Comparison of ENCODE assay signal across 24 cellular contexts in the genomic region with DNA sequence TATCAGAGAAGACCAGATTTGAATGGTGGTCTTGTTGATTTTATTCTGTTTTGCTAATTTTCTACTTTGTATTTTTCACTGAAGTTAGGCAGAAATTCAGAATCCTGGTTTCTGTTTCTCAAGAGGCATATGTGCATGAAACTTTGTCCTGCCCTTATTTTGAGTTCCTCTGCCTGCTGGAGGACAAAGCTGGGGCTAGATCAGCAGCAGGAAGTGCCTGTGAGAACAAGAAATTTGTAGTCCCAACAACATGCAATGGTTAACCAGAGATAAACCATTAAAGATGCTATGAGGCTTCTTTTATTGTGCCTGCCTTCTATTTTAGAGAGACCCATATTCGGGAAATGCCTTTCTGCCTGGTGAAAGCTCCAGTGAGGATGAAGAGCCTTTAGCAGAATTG. TPM values are rescaled to one million over a fixed set of nuclear protein-coding genes. Genes with fewer than 3 reads are reported as not detected.
"Had no signal": no experiment of that assay in that cellular context is flagged by ENCODE, and none has a peak within 500 bp of the region (broad histone marks: within the 10 kb centered on the region; RNA-seq: fewer than 3 reads in every experiment).

No MANE protein-coding gene starts in this region.

- H3K4me2 ChIP-seq: smooth muscle cell had no signal

- H3K27ac ChIP-seq: gastrocnemius medialis, sigmoid colon, transverse colon had no signal

- H3K36me3 Mint-ChIP-seq: activated naive CD4-positive, alpha-beta T cell treated with anti-CD3 and anti-CD28 coated beads, Interleukin-2, amount 50 U/mL, for 24 hours; brain; memory B cell; stimulated activated memory B cell treated with anti-CD40 and anti-IgM and Interleukin-4, amounts not matched to agents 10 μg/mL and 1 μg/mL and 100 μg/mL, for 72 hours; WTC11 had no signal

- H3K36me3 ChIP-seq: gastrocnemius medialis, sigmoid colon, transverse colon had no signal

- H3K4me1 Mint-ChIP-seq: activated CD4-positive, alpha-beta memory T cell treated with anti-CD3 and anti-CD28 coated beads, Interleukin-2, amount 10 ng/mL, durations not matched to agents 7 days and 5 days; activated naive CD4-positive, alpha-beta T cell treated with anti-CD3 and anti-CD28 coated beads, Interleukin-2, amount 50 U/mL, for 24 hours; brain; memory B cell; nephron; stimulated activated memory B cell treated with anti-CD40 and anti-IgM and Interleukin-4, amounts not matched to agents 10 μg/mL and 1 μg/mL and 100 μg/mL, for 72 hours had no signal

- H3K9me3 Mint-ChIP-seq: activated CD4-positive, alpha-beta memory T cell treated with anti-CD3 and anti-CD28 coated beads, Interleukin-2, amount 10 ng/mL, durations not matched to agents 7 days and 5 days; activated naive CD4-positive, alpha-beta T cell treated with anti-CD3 and anti-CD28 coated beads, Interleukin-2, amount 50 U/mL, for 24 hours; activated T-helper 1 cell treated with anti-CD3 and anti-CD28 coated beads, Interleukin-12 subunit alpha, Interleukin-12 subunit beta, Interleukin-2, Interleukin-4 antibody, amounts not matched to agents 30 ng/mL and 10 ng/mL and 1 ng/mL, durations not matched to agents 14 hours and 24 hours and 36 hours; memory B cell; nephron; WTC11 had no signal

- H3K4me1 ChIP-seq: gastrocnemius medialis, sigmoid colon, transverse colon had no signal

- H3K27me3 ChIP-seq: gastrocnemius medialis, sigmoid colon had no signal

- H3K4me3 Mint-ChIP-seq: activated CD4-positive, alpha-beta memory T cell treated with anti-CD3 and anti-CD28 coated beads, Interleukin-2, amount 10 ng/mL, durations not matched to agents 7 days and 5 days; activated naive CD4-positive, alpha-beta T cell treated with anti-CD3 and anti-CD28 coated beads, Interleukin-2, amount 50 U/mL, for 24 hours; activated T-helper 1 cell treated with anti-CD3 and anti-CD28 coated beads, Interleukin-12 subunit alpha, Interleukin-12 subunit beta, Interleukin-2, Interleukin-4 antibody, amounts not matched to agents 30 ng/mL and 10 ng/mL and 1 ng/mL, durations not matched to agents 14 hours and 24 hours and 36 hours; brain; memory B cell; nephron; stimulated activated memory B cell treated with anti-CD40 and anti-IgM and Interleukin-4, amounts not matched to agents 10 μg/mL and 1 μg/mL and 100 μg/mL, for 72 hours; WTC11 had no signal

- DNase-seq: activated CD4-positive, alpha-beta memory T cell treated with anti-CD3 and anti-CD28 coated beads, Interleukin-2, amount 10 ng/mL, durations not matched to agents 7 days and 5 days; activated CD4-positive, alpha-beta T cell treated with anti-CD3 and anti-CD28 coated beads for 48 hours; activated gamma-delta T cell; aorta; effector CD4-positive, alpha-beta T cell; gastrocnemius medialis; head of caudate nucleus; left colon; occipital lobe; sigmoid colon; stimulated activated CD4-positive, alpha-beta T cell treated with anti-CD3 and anti-CD28 coated beads, Interleukin-15, amount 100 ng/mL, for 24 hours; T-helper 9 cell; transverse colon had no signal

- H3K4me3 ChIP-seq: gastrocnemius medialis, sigmoid colon, smooth muscle cell, transverse colon had no signal

- H3K27ac Mint-ChIP-seq: activated CD4-positive, alpha-beta memory T cell treated with anti-CD3 and anti-CD28 coated beads, Interleukin-2, amount 10 ng/mL, durations not matched to agents 7 days and 5 days; activated naive CD4-positive, alpha-beta T cell treated with anti-CD3 and anti-CD28 coated beads, Interleukin-2, amount 50 U/mL, for 24 hours; activated T-helper 1 cell treated with anti-CD3 and anti-CD28 coated beads, Interleukin-12 subunit alpha, Interleukin-12 subunit beta, Interleukin-2, Interleukin-4 antibody, amounts not matched to agents 30 ng/mL and 10 ng/mL and 1 ng/mL, durations not matched to agents 14 hours and 24 hours and 36 hours; brain; memory B cell; nephron; stimulated activated memory B cell treated with anti-CD40 and anti-IgM and Interleukin-4, amounts not matched to agents 10 μg/mL and 1 μg/mL and 100 μg/mL, for 72 hours; WTC11 had no signal

- ATAC-seq: gastrocnemius medialis; left colon; stimulated activated memory B cell treated with anti-CD40 and anti-IgM and Interleukin-4, amounts not matched to agents 10 μg/mL and 1 μg/mL and 100 μg/mL, for 72 hours; WTC11 had no signal

- H3K9me3 ChIP-seq: gastrocnemius medialis, sigmoid colon, transverse colon had no signal

- FAIRE-seq: endometrium, keratinocyte had no signal

RNA-seq across cellular contexts. Expression of a gene that starts 37.1 kb away (rescaled TPM):
- total RNA-seq: activated CD4-positive, alpha-beta memory T cell treated with anti-CD3 and anti-CD28 coated beads, Interleukin-2, amount 10 ng/mL, durations not matched to agents 7 days and 5 days; activated T-helper 1 cell treated with anti-CD3 and anti-CD28 coated beads, Interleukin-12 subunit alpha, Interleukin-12 subunit beta, Interleukin-2, Interleukin-4 antibody, amounts not matched to agents 30 ng/mL and 10 ng/mL and 1 ng/mL, durations not matched to agents 14 hours and 24 hours and 36 hours; T-helper 1 cell treated with Interleukin-12 subunit alpha and Interleukin-12 subunit beta and Interleukin-4 antibody, amounts not matched to agents 30 ng/mL and 1 ng/mL, for 36 hours had no signal
